Comparison of ENCODE assay signal across 8 cellular contexts in genomic region chr6:43702522-43703440, GRCh38. TPM values are rescaled to one million over a fixed set of nuclear protein-coding genes. Genes with fewer than 3 reads are reported as not detected.
DNase-seq lines count a peak whose midpoint lies in the region; TF ChIP-seq lines count a peak whose summit lies in the region.

No MANE protein-coding gene starts in this region.

- DNase-seq in COLO829 (ENCODE audit: low spot score) (peak; percentile 91), GOT3 (lab: John Stamatoyannopoulos, UW) (peak; percentile 72), NCI-H82 treated with DMSO at 0.1 percent for 48 hours (lab: John Stamatoyannopoulos, UW; ENCODE audit: unreplicated experiment) (peak; percentile 92), chondrocyte (ENCODE audit: low spot score) (no peak), kidney glomerular epithelial cell (lab: John Stamatoyannopoulos, UW) (peak; percentile 67), superior temporal gyrus (ENCODE audit: extremely low spot score) (no peak), occipital lobe (lab: John Stamatoyannopoulos, UW) (no peak)
- DNase-seq in stimulated activated CD8-positive, alpha-beta memory T cell treated with anti-CD3 and anti-CD28 coated beads, Interleukin-2, amount 100 ng/mL, for 48 hours (ENCODE audit: low read depth in 2 of 2), result peak; percentile 10 to 21

- H3K27ac Mint-ChIP-seq in chondrocyte (ENCODE audit: unreplicated experiment), result peak overlapping the region; percentile 96

- H3K9me3 Mint-ChIP-seq in chondrocyte (ENCODE audit: low read depth), result no peaks in the 10 kb centered on the region

- no peaks in the 10 kb centered on the region for H3K36me3 Mint-ChIP-seq in chondrocyte (ENCODE audit: low read depth)

- peaks cover 58% of the 10 kb centered on the region for H3K4me1 Mint-ChIP-seq in chondrocyte (ENCODE audit: low read depth)

- H3K27me3 Mint-ChIP-seq in chondrocyte (ENCODE audit: low read depth), result no peaks in the 10 kb centered on the region

- no peak for TF ChIP-seq CTCF in chondrocyte (IDR thresholded peaks at IDR 0.05)

- H3K4me3 Mint-ChIP-seq in chondrocyte (ENCODE audit: unreplicated experiment), result no peak overlapping the region

RNA-seq across cellular contexts. Expression of gene MRPS18A, which starts 15.2 kb away (rescaled TPM):
- 26.3 to 27.4 TPM (median 26.8 TPM) in 3 replicates for total RNA-seq in chondrocyte
- total RNA-seq in occipital lobe, result 11.7 TPM

RNA-seq across cellular contexts. Expression of gene RSPH9, which starts 57.9 kb away (rescaled TPM):
- 0.22 to 0.38 TPM (median 0.22 TPM) in 3 replicates for total RNA-seq in chondrocyte
- total RNA-seq in occipital lobe, result 6.2 TPM

Comparison
In these comparisons a context has a peak if more than half of its experiments do, and no peak if none do; other contexts are left out.
1. DNase-seq: peak in COLO829 (single experiment), GOT3 (single experiment), NCI-H82 treated with DMSO at 0.1 percent for 48 hours (single experiment), kidney glomerular epithelial cell (single experiment) and stimulated activated CD8-positive, alpha-beta memory T cell treated with anti-CD3 and anti-CD28 coated beads, Interleukin-2, amount 100 ng/mL, for 48 hours (2 of 2); none in chondrocyte (single experiment), superior temporal gyrus (single experiment) and occipital lobe (single experiment).